In the genomic region with DNA sequence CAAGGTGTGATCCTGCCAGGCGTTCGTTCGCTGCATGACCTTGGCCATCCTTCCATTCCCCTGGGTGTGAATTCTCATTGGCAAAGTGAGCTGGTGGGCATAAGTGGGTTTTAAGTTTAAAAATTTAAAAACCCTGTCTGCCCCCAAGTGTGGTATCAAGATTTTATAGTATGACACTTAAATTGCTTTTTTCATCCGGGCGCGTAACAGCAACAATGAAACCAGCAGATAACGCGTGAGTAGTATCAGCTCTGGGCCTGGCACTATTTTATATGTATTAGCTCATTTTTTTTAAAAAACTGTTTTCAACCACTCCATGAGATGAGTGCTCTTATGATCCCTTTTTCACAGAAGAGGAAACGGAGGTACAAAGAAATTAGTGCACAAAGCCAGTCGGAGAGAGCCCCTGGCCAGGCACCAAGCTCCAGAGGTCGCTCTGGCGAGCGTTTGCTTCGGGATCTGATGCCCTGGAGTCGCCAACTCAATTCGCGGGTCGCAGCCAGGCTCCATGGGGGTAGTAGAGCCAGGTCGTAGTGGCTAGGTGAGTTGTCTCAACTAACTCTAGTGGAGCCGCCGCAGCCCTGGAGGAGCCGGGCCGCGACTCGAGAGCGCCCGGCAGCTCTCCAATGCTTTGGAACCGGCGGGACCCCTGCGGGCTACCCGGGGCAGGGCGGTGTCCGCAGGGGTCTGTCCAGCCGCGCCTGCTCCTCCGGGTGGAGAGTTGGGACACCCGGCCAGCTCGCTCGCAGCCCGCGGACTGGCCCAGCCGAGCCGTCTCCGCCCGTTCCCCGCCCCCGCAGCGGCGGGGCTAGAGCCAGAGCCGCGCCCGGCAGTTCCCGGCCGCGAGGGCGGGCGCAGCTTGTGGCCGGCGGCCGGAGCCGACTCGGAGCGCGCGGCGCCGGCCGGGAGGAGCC, we compare ENCODE assay signal across 8 cellular contexts.
A peak's percentile ranks its signal among the peaks of the same experiment; 100 is the strongest.
DNase-seq lines count a peak whose midpoint lies in the region; ATAC-seq and TF ChIP-seq lines count a peak whose summit lies in the region.

A gene with protein sequence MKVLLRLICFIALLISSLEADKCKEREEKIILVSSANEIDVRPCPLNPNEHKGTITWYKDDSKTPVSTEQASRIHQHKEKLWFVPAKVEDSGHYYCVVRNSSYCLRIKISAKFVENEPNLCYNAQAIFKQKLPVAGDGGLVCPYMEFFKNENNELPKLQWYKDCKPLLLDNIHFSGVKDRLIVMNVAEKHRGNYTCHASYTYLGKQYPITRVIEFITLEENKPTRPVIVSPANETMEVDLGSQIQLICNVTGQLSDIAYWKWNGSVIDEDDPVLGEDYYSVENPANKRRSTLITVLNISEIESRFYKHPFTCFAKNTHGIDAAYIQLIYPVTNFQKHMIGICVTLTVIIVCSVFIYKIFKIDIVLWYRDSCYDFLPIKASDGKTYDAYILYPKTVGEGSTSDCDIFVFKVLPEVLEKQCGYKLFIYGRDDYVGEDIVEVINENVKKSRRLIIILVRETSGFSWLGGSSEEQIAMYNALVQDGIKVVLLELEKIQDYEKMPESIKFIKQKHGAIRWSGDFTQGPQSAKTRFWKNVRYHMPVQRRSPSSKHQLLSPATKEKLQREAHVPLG (plus strand): TSS at position 832 of the 914 bp plus-strand sequence. CDS start 14,979 bp downstream, outside the sequence.

- H3K9ac ChIP-seq in HUES6 (ENCODE audit: low read length): peak within 1 kb of the TSS; percentile 62

- ATAC-seq in GM21381 (IDR thresholded peaks at IDR 0.05; ENCODE audit: unreplicated experiment) (no peak), HG02588 (IDR thresholded peaks at IDR 0.05; ENCODE audit: unreplicated experiment) (no peak)

- no peaks in the 10 kb centered on the region for H3K4me1 ChIP-seq in HUES6 (ENCODE audit: control insufficient read depth, insufficient read depth, low read length)

- H3K4me3 ChIP-seq in HUES6 (ENCODE audit: low read depth, low read length) (peak within 1 kb of the TSS; percentile 74), astrocyte of the spinal cord (ENCODE audit: low read depth, low read length) (peak within 1 kb of the TSS; percentile 69)

- DNase-seq in D341Med (ENCODE audit: low spot score): peak; percentile 41
- DNase-seq in astrocyte of the spinal cord (ENCODE audit: low read depth, low spot score): peak; percentile 84
- peak; percentile 77 for DNase-seq in hepatic stellate cell (ENCODE audit: low spot score)
- peak; percentile 10 for DNase-seq in putamen (ENCODE audit: low spot score)
- no peak for DNase-seq in NCI-H1436 (lab: John Stamatoyannopoulos, UW)

- no peak for TF ChIP-seq CTCF in astrocyte of the spinal cord (IDR thresholded peaks at IDR 0.05; ENCODE audit: low read depth, low read length)

- in situ Hi-C loops in astrocyte of the spinal cord (cut with HindIII; ENCODE audit: low sequenced_read_pairs): no loop called here

- H3K36me3 ChIP-seq in HUES6 (ENCODE audit: control insufficient read depth, insufficient read depth, low read length): no peaks in the 10 kb centered on the region

- no peak within 1 kb of the TSS for H3K27ac ChIP-seq in HUES6 (ENCODE audit: low read depth, low read length)

- peaks cover 17% of the 10 kb centered on the region for H3K9me3 ChIP-seq in HUES6 (ENCODE audit: control insufficient read depth, insufficient read depth, low read depth, low read length)

- peaks cover 35% of the 10 kb centered on the region for H3K27me3 ChIP-seq in HUES6 (ENCODE audit: control insufficient read depth, insufficient read depth, low read length)
